ENCODE assay signal across 8 cellular contexts in the genomic region with DNA sequence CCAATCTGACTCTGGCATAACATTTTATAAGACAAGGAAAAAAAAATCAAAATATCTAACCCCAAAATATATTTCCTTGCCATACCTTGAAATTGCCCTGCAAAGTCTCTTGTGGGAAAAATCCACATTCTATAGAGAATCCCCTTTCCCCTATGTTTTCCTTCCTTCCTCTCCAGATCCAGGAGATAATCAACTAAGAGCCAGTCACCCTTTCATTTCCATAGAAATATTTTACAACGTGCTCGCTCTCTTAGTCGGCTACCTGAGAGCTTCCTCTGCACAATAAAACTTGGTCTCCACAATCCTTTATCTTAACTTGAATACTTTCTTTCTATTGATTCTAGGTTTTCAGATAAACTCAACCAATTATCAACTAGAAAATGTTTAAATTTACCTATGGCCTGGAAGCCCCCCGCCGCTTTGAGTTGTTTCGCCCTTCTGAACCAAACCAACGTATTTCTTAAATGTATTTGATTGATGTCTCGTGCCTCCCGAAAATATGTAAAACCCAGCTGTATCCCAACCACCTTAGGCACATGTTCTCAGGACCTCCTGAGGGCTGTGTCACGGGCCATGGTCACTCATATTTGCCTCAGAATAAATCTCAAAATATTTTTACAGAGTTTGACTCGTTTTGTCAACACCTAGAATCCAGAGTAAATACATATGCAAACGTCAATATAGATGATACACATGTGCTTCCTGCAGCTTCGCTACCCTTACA. TPM values are rescaled to one million over a fixed set of nuclear protein-coding genes. Genes with fewer than 3 reads are reported as not detected.
DNase-seq lines count a peak whose midpoint lies in the region; ATAC-seq, FAIRE-seq and TF ChIP-seq lines count a peak whose summit lies in the region.

No MANE protein-coding gene starts in this region.

- TF ChIP-seq RAD21 in HepG2 (CRISPR knock-in tag; IDR thresholded peaks at IDR 0.05), result no peak

- TF ChIP-seq CTCF in HepG2 (CRISPR knock-in tag; IDR thresholded peaks at IDR 0.05) (no peak), thyroid gland (IDR thresholded peaks at IDR 0.05) (no peak)

- H2AFZ ChIP-seq in HepG2 (ENCODE audit: low read length), result no peak overlapping the region

- H3K4me3 ChIP-seq in HepG2 (replicated peaks in 1 of 3; ENCODE audit: insufficient read depth in 1 of 3, low read depth in 2 of 3, low read length in 3 of 3), result peak overlapping the region; percentile 74 to 84 (median 81)
- H3K4me3 ChIP-seq in thyroid gland (replicated peaks in 1 of 3), result peak overlapping the region; percentile 90 to 94 (median 92)

- H3K9me3 ChIP-seq in HepG2 (ENCODE audit: low read length), result no peaks in the 10 kb centered on the region
- H3K9me3 ChIP-seq in thyroid gland, result no peaks in the 10 kb centered on the region

- H3K4me2 ChIP-seq in HepG2 (ENCODE audit: low read depth, low read length), result peak overlapping the region; percentile 77

- ATAC-seq in HepG2, result no peak
- no peak for ATAC-seq in HG03097 (IDR thresholded peaks at IDR 0.05; ENCODE audit: low FRiP score, unreplicated experiment)

- H3K4me1 ChIP-seq in HepG2 (ENCODE audit: insufficient read depth, low read length) (peaks cover 60% of the 10 kb centered on the region), thyroid gland (peaks cover 30 to 36% of the 10 kb centered on the region in 2 donors)

- in situ Hi-C loops in HepG2 (cut with HindIII; ENCODE audit: extremely low pct_ligation_motif_present, low pct_unique_long_range_greater_than_20kb), result no loop called here

- H3K36me3 ChIP-seq in HepG2 (replicated peaks in 1 of 2; ENCODE audit: control insufficient read depth in 1 of 2, insufficient read depth in 2 of 2, low read length in 2 of 2) (peaks cover 0 to 2% of the 10 kb centered on the region in 2 experiments; a peak in 2 of 5 replicates), thyroid gland (no peaks in the 10 kb centered on the region)

- POLR2A ChIA-PET in HepG2 (lab: Yijun Ruan, JAX), result interaction anchor here (1.1 to 2.4 kb wide), 9 partner anchors 11 to 481 kb away, joined by 3 to 74 read pairs (median 5); no protein-coding TSS in a partner anchor

- FAIRE-seq in HepG2 (lab: Jason Lieb, UNC), result no peak

- no peak for DNase-seq in activated T-cell treated with anti-CD3 and anti-CD28 coated beads, Interleukin-2, amount 50 U/mL, for 24 hours
- no peak for DNase-seq in activated T-cell treated with anti-CD3 and anti-CD28 coated beads, Interleukin-2, amount 50 U/mL, for 1 hour
- DNase-seq in HepG2 (ENCODE audit: low spot score) (no peak), thyroid gland (no peak), GM03348 (ENCODE audit: low spot score) (no peak), NCI-H2107 treated with DMSO at 0.1 percent for 48 hours (lab: John Stamatoyannopoulos, UW; ENCODE audit: unreplicated experiment) (no peak)

- H3K79me2 ChIP-seq in HepG2 (ENCODE audit: insufficient read depth, low read length), result peaks cover 55% of the 10 kb centered on the region

- no peaks in the 10 kb centered on the region for H3K27me3 Mint-ChIP-seq in activated T-cell treated with anti-CD3 and anti-CD28 coated beads, Interleukin-2, amount 50 U/mL, for 24 hours

- TF ChIP-seq POLR2A in HepG2 (IDR thresholded peaks at IDR 0.05; ENCODE audit: insufficient read depth in 1 of 2, low read depth in 2 of 2, low read length in 2 of 2), result no peak
- TF ChIP-seq POLR2A in thyroid gland (IDR thresholded peaks at IDR 0.05), result no peak

- H4K20me1 ChIP-seq in HepG2 (ENCODE audit: insufficient read depth, low read length), result peaks cover 30% of the 10 kb centered on the region

- H3K27me3 ChIP-seq in HepG2 (ENCODE audit: control insufficient read depth in 1 of 2, insufficient read depth in 2 of 2, low read length in 2 of 2) (peaks cover 0 to 3% of the 10 kb centered on the region in 2 experiments; a peak in 1 of 5 replicates), thyroid gland (no peaks in the 10 kb centered on the region)

- BruUV-seq in HepG2 (replicated peaks; lab: Mats Ljungman, UMichigan), result TSS peak; percentile 65

- CTCF ChIA-PET in HepG2 (lab: Yijun Ruan, JAX; ENCODE audit: low intra/inter-chr PET ratio, low total read pairs), result no interaction called here

- H3K9ac ChIP-seq in HepG2 (ENCODE audit: insufficient read depth, low read depth, low read length), result peak overlapping the region; percentile 72

- under 1% methylated on average over 13 of the region's 13 CpGs for WGBS in HepG2 (ENCODE audit: low lambda C conversion rate)
- WGBS in thyroid gland, 2 donors, result 7 to 9% methylated on average over 13 of the region's 13 CpGs

- peak overlapping the region; percentile 88 for H3K27ac Mint-ChIP-seq in activated T-cell treated with anti-CD3 and anti-CD28 coated beads, Interleukin-2, amount 50 U/mL, for 24 hours

- H3K9me3 Mint-ChIP-seq in activated T-cell treated with anti-CD3 and anti-CD28 coated beads, Interleukin-2, amount 50 U/mL, for 24 hours, result no peaks in the 10 kb centered on the region

- TF ChIP-seq EP300 in HepG2 (IDR thresholded peaks at IDR 0.05; ENCODE audit: low read depth in 2 of 2, low read length in 2 of 2) (no peak), HepG2 (CRISPR knock-in tag; IDR thresholded peaks at IDR 0.05; ENCODE audit: borderline replicate concordance) (no peak)

- H3K4me1 Mint-ChIP-seq in activated T-cell treated with anti-CD3 and anti-CD28 coated beads, Interleukin-2, amount 50 U/mL, for 24 hours (ENCODE audit: low read depth), result peaks cover 51% of the 10 kb centered on the region

- peak overlapping the region; percentile 90 for H3K4me3 Mint-ChIP-seq in activated T-cell treated with anti-CD3 and anti-CD28 coated beads, Interleukin-2, amount 50 U/mL, for 24 hours

- H3K36me3 Mint-ChIP-seq in activated T-cell treated with anti-CD3 and anti-CD28 coated beads, Interleukin-2, amount 50 U/mL, for 24 hours (ENCODE audit: low read depth), result peaks cover 8% of the 10 kb centered on the region

- peak overlapping the region; percentile 99 for H3K27ac ChIP-seq in angular gyrus (ENCODE audit: low read depth, low read length)
- H3K27ac ChIP-seq in HepG2 (ENCODE audit: extremely low read length, insufficient read depth, low read length), result peak overlapping the region; percentile 76
- H3K27ac ChIP-seq in thyroid gland, result peak overlapping the region; percentile 97 to 99 (median 97)

- intact Hi-C loops in HepG2 (cut with micrococcal nuclease; ENCODE audit: unreplicated experiment) (no loop called here), thyroid gland (cut with DNase I) (no loop called here)

TF ChIP-seq in HepG2, 621 proteins besides CTCF, POLR2A, EP300 and RAD21:
- TF ChIP-seq DRAP1 (CRISPR knock-in tag; IDR thresholded peaks at IDR 0.05) (no peak), FOXA1 (IDR thresholded peaks at IDR 0.05) (no peak), FOXA1 (CRISPR knock-in tag; IDR thresholded peaks at IDR 0.05) (peak; percentile 28; the same call in 1 of the 2 replicates), FOXA3 (CRISPR knock-in tag; IDR thresholded peaks at IDR 0.05) (peak; percentile 34; the same call in 1 of the 2 replicates), FOXP1 (IDR thresholded peaks at IDR 0.05) (no peak), FOXP1 (CRISPR knock-in tag; IDR thresholded peaks at IDR 0.05) (0 out of 2 replicates have a peak, but pooled peaks have one; percentile 37), ETV5 (CRISPR knock-in tag; IDR thresholded peaks at IDR 0.05; ENCODE audit: borderline replicate concordance) (0 out of 2 replicates have a peak, but pooled peaks have one; percentile 1), ZNF232 (CRISPR knock-in tag; IDR thresholded peaks at IDR 0.05; ENCODE audit: borderline replicate concordance) (no peak), ZNF484 (CRISPR knock-in tag; IDR thresholded peaks at IDR 0.05; ENCODE audit: borderline replicate concordance, low read depth) (0 out of 2 replicates have a peak, but pooled peaks have one; percentile 3), JUN (CRISPR knock-in tag; IDR thresholded peaks at IDR 0.05) (no peak), NKX3-1 (CRISPR knock-in tag; IDR thresholded peaks at IDR 0.05) (no peak), MIER3 (CRISPR knock-in tag; IDR thresholded peaks at IDR 0.05; ENCODE audit: borderline replicate concordance) (no peak), MXI1 (IDR thresholded peaks at IDR 0.05; ENCODE audit: borderline replicate concordance, low read depth, low read length) (peak; percentile 65; the same call in 1 of the 3 replicates), REPIN1 (CRISPR knock-in tag; IDR thresholded peaks at IDR 0.05; ENCODE audit: borderline replicate concordance, low read depth) (0 out of 2 replicates have a peak, but pooled peaks have one; percentile 5)

RNA-seq across cellular contexts. Expression of gene PSAP, which starts 0.9 kb away (rescaled TPM):
- total RNA-seq in HepG2 (2016; rRNA removed; fragmentation: Illumina TruSeq; extraction: Trizol) (148 and 323 TPM in 2 replicates), thyroid gland (1,000 to 10,000 TPM in 3 of 4 donors, 100 to 1,000 TPM in 1; 978 to 1,211 (median 1,123) TPM)
- 16.4 and 17.5 TPM in 2 replicates for total RNA-seq in HepG2 (2016; cell fraction: cytosol; rRNA removed; fragmentation: Illumina TruSeq; extraction: Trizol; ENCODE audit: low read depth)
- total RNA-seq in HepG2 (2016; cell fraction: insoluble cytoplasmic fraction; rRNA removed; fragmentation: Illumina TruSeq; extraction: Trizol), result 130 and 339 TPM in 2 replicates
- total RNA-seq in HepG2 (2016; cell fraction: membrane; rRNA removed; fragmentation: Illumina TruSeq; extraction: Trizol), result 41.6 and 42.4 TPM in 2 replicates
- total RNA-seq in HepG2 (2016; cell fraction: nucleus; rRNA removed; fragmentation: Illumina TruSeq; extraction: Trizol), result 278 and 332 TPM in 2 replicates
- polyA plus RNA-seq in HepG2 (2011; rRNA removed), result 643 and 779 TPM in 2 replicates
- 776 and 886 TPM in 2 replicates for polyA plus RNA-seq in HepG2 (2011; cell fraction: cytosol; rRNA removed)
- polyA plus RNA-seq in HepG2 (2011; cell fraction: nucleus; rRNA removed), result 356 and 433 TPM in 2 replicates
- 412 and 503 TPM in 2 replicates for polyA plus RNA-seq in HepG2 (2012)
- polyA plus RNA-seq in HepG2 (2016; cell fraction: cytosol; fragmentation: Illumina TruSeq; extraction: Trizol; ENCODE audit: low read depth), result 14.6 and 15.4 TPM in 2 replicates
- 111 and 126 TPM in 2 replicates for polyA plus RNA-seq in HepG2 (2016; cell fraction: insoluble cytoplasmic fraction; fragmentation: Illumina TruSeq; extraction: Trizol; ENCODE audit: low read depth)
- polyA plus RNA-seq in HepG2 (2016; cell fraction: membrane; fragmentation: Illumina TruSeq; extraction: Trizol; ENCODE audit: low read depth), result 26.4 and 27.8 TPM in 2 replicates
- 383 and 387 TPM in 2 replicates for polyA plus RNA-seq in HepG2 (2016; cell fraction: nucleus; fragmentation: Illumina TruSeq; extraction: Trizol; ENCODE audit: insufficient read depth, low read depth)
- 387 and 527 TPM in 2 replicates for polyA minus RNA-seq in HepG2 (2011; rRNA and poly(A)+ RNA removed; ENCODE audit: low replicate concordance)
- 256 and 356 TPM in 2 replicates for polyA minus RNA-seq in HepG2 (2011; cell fraction: cytosol; rRNA and poly(A)+ RNA removed)
- 143 and 184 TPM in 2 replicates for polyA minus RNA-seq in HepG2 (2011; cell fraction: nucleus; rRNA and poly(A)+ RNA removed)
